In genomic region chr6:100880149-100880900, GRCh38 we compare ENCODE assay signal across 8 cellular contexts. TPM values are rescaled to one million over a fixed set of nuclear protein-coding genes. Genes with fewer than 3 reads are reported as not detected.
DNase-seq lines count a peak whose midpoint lies in the region; ATAC-seq and TF ChIP-seq lines count a peak whose summit lies in the region.

No MANE protein-coding gene starts in this region.

- H3K9me3 ChIP-seq in HUES6 (ENCODE audit: control insufficient read depth, insufficient read depth, low read depth, low read length) (no peaks in the 10 kb centered on the region), adrenal gland (replicated peaks in 1 of 3) (no peaks in the 10 kb centered on the region), thymus (ENCODE audit: control insufficient read depth) (no peaks in the 10 kb centered on the region)

- no peak for ATAC-seq in GM18868 (IDR thresholded peaks at IDR 0.05; ENCODE audit: unreplicated experiment)

- H3K27me3 Mint-ChIP-seq in CD14-positive monocyte (ENCODE audit: low read depth in 3 of 3): peaks cover 0 to 1% (median 0%) of the 10 kb centered on the region in 3 donors

- H3K27me3 ChIP-seq in HUES6 (ENCODE audit: control insufficient read depth, insufficient read depth, low read length) (no peaks in the 10 kb centered on the region), adrenal gland (no peaks in the 10 kb centered on the region), thymus (ENCODE audit: control insufficient read depth, insufficient read depth) (no peaks in the 10 kb centered on the region)

- peaks cover 30% of the 10 kb centered on the region for H3K4me1 Mint-ChIP-seq in CD14-positive monocyte

- H3K36me3 ChIP-seq in HUES6 (ENCODE audit: control insufficient read depth, insufficient read depth, low read length): peaks cover 5% of the 10 kb centered on the region; the same call in 1 of the 2 replicates
- no peaks in the 10 kb centered on the region for H3K36me3 ChIP-seq in adrenal gland (replicated peaks in 1 of 2)
- no peaks in the 10 kb centered on the region for H3K36me3 ChIP-seq in thymus (ENCODE audit: control insufficient read depth, insufficient read depth)

- peak overlapping the region; percentile 99 to 100 for H3K4me3 Mint-ChIP-seq in CD14-positive monocyte

- TF ChIP-seq CTCF in CD14-positive monocyte (IDR thresholded peaks at IDR 0.05): no peak
- TF ChIP-seq CTCF in adrenal gland (IDR thresholded peaks at IDR 0.05): no peak

- TF ChIP-seq POLR2A in adrenal gland (IDR thresholded peaks at IDR 0.05): no peak

- H3K4me1 ChIP-seq in HUES6 (ENCODE audit: control insufficient read depth, insufficient read depth, low read length) (peaks cover 50% of the 10 kb centered on the region), adrenal gland (replicated peaks in 1 of 2) (peaks cover 5 to 19% of the 10 kb centered on the region in 2 donors), thymus (ENCODE audit: control insufficient read depth, insufficient read depth, low read length) (peaks cover 4% of the 10 kb centered on the region)

- DNase-seq in CD14-positive monocyte (ENCODE audit: low spot score) (no peak), adrenal gland (peak in 1 of 7 donors; percentile 13), kidney tubule cell (ENCODE audit: low spot score) (peak; percentile 34), SIG-M5 treated with dmso at 0.1 percent for 504 hours (lab: John Stamatoyannopoulos, UW; ENCODE audit: unreplicated experiment) (no peak), NCI-H2107 (lab: John Stamatoyannopoulos, UW) (no peak)

- peaks cover 0 to 2% (median 0%) of the 10 kb centered on the region in 7 donors for H3K9me3 Mint-ChIP-seq in CD14-positive monocyte

- WGBS in adrenal gland, 4 donors: 2% methylated on average over 9 of the region's 9 CpGs
- WGBS in thymus: 6% methylated on average over 9 of the region's 9 CpGs

- H3K4me3 ChIP-seq in HUES6 (ENCODE audit: low read depth, low read length) (peak overlapping the region; percentile 97), adrenal gland (peak overlapping the region; percentile 68 to 91 (median 84)), thymus (ENCODE audit: low read length) (peak overlapping the region; percentile 65)

- H3K9ac ChIP-seq in HUES6 (ENCODE audit: low read length): peak overlapping the region; percentile 90

- H3K27ac ChIP-seq in HUES6 (ENCODE audit: low read depth, low read length) (peak overlapping the region; percentile 87; the same call in 1 of the 2 replicates), adrenal gland (peak overlapping the region in 4 of 5 donors; percentile 89 to 95 (median 92)), thymus (ENCODE audit: low read depth) (peak overlapping the region; percentile 94)

- intact Hi-C loops in CD14-positive monocyte (cut with micrococcal nuclease): no loop called here
- intact Hi-C loops in adrenal gland (cut with DNase I): no loop called here

- H3K36me3 Mint-ChIP-seq in CD14-positive monocyte: peaks cover 5 to 6% of the 10 kb centered on the region in 2 donors

- peak overlapping the region; percentile 98 to 100 (median 98) for H3K27ac Mint-ChIP-seq in CD14-positive monocyte

RNA-seq across cellular contexts. Expression of gene ASCC3, which starts 0.8 kb away (rescaled TPM):
- polyA plus RNA-seq in CD14-positive monocyte (10 to 100 TPM; 10.6 to 12.9 TPM), adrenal gland (10 to 100 TPM in 1 of 3 donors, 1 to 10 TPM in 2; 3.1 to 46.2 (median 4.5) TPM), thymus (14.5 TPM)
- total RNA-seq in adrenal gland: 10 to 100 TPM; 12.4 to 35.7 (median 32.4) TPM
